In genomic region chr10:87664276-87664687, GRCh38 we compare ENCODE assay signal across 23 cellular contexts.
"Had no signal": no experiment of that assay in that cellular context is flagged by ENCODE, and none has a peak within 500 bp of the region (broad histone marks: within the 10 kb centered on the region; RNA-seq: fewer than 3 reads in every experiment).

No MANE protein-coding gene starts in this region.

- H3K9me3 Mint-ChIP-seq: mesothelial cell of epicardium; natural killer cell treated with Interleukin-12 subunit alpha and Interleukin-12 subunit beta and Interleukin-15 and Interleukin-18, amount 100 ng/mL, for 72 hours; neural crest cell; stimulated activated effector memory CD8-positive, alpha-beta T cell treated with anti-CD3 and anti-CD28 coated beads, Interleukin-12 subunit alpha, Interleukin-12 subunit beta, amount 100 ng/mL, for 72 hours; type B pancreatic cell had no signal

- H3K4me3 Mint-ChIP-seq: mesothelial cell of epicardium; naive B cell; natural killer cell treated with Interleukin-12 subunit alpha and Interleukin-12 subunit beta and Interleukin-15 and Interleukin-18, amount 100 ng/mL, for 72 hours; neural crest cell; stimulated activated effector memory CD8-positive, alpha-beta T cell treated with anti-CD3 and anti-CD28 coated beads, Interleukin-12 subunit alpha, Interleukin-12 subunit beta, amount 100 ng/mL, for 72 hours; type B pancreatic cell had no signal

- FAIRE-seq: colon, keratinocyte had no signal

- H3K36me3 Mint-ChIP-seq: naive B cell; natural killer cell treated with Interleukin-12 subunit alpha and Interleukin-12 subunit beta and Interleukin-15 and Interleukin-18, amount 100 ng/mL, for 72 hours; stimulated activated effector memory CD8-positive, alpha-beta T cell treated with anti-CD3 and anti-CD28 coated beads, Interleukin-12 subunit alpha, Interleukin-12 subunit beta, amount 100 ng/mL, for 72 hours; type B pancreatic cell had no signal

- ATAC-seq: gastrocnemius medialis; mucosa of descending colon; natural killer cell treated with Interleukin-12 subunit alpha and Interleukin-12 subunit beta and Interleukin-15 and Interleukin-18, amount 100 ng/mL, for 72 hours; sciatic nerve; stimulated activated effector memory CD8-positive, alpha-beta T cell treated with anti-CD3 and anti-CD28 coated beads, Interleukin-12 subunit alpha, Interleukin-12 subunit beta, amount 100 ng/mL, for 72 hours had no signal

- H3K27ac Mint-ChIP-seq: mesothelial cell of epicardium; naive B cell; natural killer cell treated with Interleukin-12 subunit alpha and Interleukin-12 subunit beta and Interleukin-15 and Interleukin-18, amount 100 ng/mL, for 72 hours; progenitor cell of endocrine pancreas; stimulated activated effector memory CD8-positive, alpha-beta T cell treated with anti-CD3 and anti-CD28 coated beads, Interleukin-12 subunit alpha, Interleukin-12 subunit beta, amount 100 ng/mL, for 72 hours; type B pancreatic cell had no signal

- DNase-seq: dorsolateral prefrontal cortex; effector CD4-positive, alpha-beta T cell; foreskin fibroblast; gastrocnemius medialis; head of caudate nucleus; mesenchymal stem cell; mucosa of descending colon; naive B cell; stimulated activated CD4-positive, alpha-beta T cell treated with anti-CD3 and anti-CD28 coated beads, Interleukin-2, amount 100 ng/mL, for 24 hours; stimulated activated CD4-positive, alpha-beta T cell treated with anti-CD3 and anti-CD28 coated beads, Interleukin-4, amount 100 ng/mL, for 24 hours; stimulated activated naive CD4-positive, alpha-beta T cell treated with Interleukin-2 at 50 U/mL for 16 hours; stomach; testis; tibial artery had no signal
